Comparison of ENCODE assay signal across 2 cellular contexts in the genomic region with DNA sequence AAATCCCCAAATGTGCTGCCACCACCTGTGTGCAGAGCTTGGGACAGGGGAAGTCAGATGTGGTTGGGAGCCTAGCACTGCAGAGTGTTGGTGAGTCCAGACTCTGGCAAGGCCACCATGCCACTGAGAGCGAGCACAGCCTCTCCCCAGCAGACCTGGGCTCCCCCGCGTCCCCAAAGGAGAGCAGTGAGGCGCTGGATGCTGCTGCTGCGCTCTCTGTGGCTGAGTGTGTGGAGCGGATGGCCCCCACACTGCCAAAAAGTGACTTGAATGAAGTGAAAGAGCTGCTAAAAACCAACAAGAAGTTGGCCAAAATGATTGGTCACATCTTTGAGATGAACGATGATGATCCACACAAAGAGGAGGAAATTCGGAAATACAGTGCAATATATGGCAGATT.
TF ChIP-seq lines count a peak whose summit lies in the region.

No MANE protein-coding gene starts in this region.

TF ChIP-seq in GM23338, 12 proteins besides CTCF, POLR2A, EP300 and RAD21 (continues in another document):
- TF ChIP-seq POLR2AphosphoS5 (IDR thresholded peaks at IDR 0.05; ENCODE audit: low read depth): no peak
- no peak for TF ChIP-seq EZH2phosphoT487 (IDR thresholded peaks at IDR 0.05; ENCODE audit: unreplicated experiment)
- no peak for TF ChIP-seq ZNF114 (CRISPR knock-in tag; IDR thresholded peaks at IDR 0.05)
- no peak for TF ChIP-seq CREB1 (CRISPR knock-in tag; IDR thresholded peaks at IDR 0.05; ENCODE audit: low read depth)
- TF ChIP-seq EZH2 (IDR thresholded peaks at IDR 0.05; ENCODE audit: low read depth, unreplicated experiment): no peak
- TF ChIP-seq, protein P1, sequence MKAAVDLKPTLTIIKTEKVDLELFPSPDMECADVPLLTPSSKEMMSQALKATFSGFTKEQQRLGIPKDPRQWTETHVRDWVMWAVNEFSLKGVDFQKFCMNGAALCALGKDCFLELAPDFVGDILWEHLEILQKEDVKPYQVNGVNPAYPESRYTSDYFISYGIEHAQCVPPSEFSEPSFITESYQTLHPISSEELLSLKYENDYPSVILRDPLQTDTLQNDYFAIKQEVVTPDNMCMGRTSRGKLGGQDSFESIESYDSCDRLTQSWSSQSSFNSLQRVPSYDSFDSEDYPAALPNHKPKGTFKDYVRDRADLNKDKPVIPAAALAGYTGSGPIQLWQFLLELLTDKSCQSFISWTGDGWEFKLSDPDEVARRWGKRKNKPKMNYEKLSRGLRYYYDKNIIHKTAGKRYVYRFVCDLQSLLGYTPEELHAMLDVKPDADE (IDR thresholded peaks at IDR 0.05): no peak
- TF ChIP-seq, protein P2, sequence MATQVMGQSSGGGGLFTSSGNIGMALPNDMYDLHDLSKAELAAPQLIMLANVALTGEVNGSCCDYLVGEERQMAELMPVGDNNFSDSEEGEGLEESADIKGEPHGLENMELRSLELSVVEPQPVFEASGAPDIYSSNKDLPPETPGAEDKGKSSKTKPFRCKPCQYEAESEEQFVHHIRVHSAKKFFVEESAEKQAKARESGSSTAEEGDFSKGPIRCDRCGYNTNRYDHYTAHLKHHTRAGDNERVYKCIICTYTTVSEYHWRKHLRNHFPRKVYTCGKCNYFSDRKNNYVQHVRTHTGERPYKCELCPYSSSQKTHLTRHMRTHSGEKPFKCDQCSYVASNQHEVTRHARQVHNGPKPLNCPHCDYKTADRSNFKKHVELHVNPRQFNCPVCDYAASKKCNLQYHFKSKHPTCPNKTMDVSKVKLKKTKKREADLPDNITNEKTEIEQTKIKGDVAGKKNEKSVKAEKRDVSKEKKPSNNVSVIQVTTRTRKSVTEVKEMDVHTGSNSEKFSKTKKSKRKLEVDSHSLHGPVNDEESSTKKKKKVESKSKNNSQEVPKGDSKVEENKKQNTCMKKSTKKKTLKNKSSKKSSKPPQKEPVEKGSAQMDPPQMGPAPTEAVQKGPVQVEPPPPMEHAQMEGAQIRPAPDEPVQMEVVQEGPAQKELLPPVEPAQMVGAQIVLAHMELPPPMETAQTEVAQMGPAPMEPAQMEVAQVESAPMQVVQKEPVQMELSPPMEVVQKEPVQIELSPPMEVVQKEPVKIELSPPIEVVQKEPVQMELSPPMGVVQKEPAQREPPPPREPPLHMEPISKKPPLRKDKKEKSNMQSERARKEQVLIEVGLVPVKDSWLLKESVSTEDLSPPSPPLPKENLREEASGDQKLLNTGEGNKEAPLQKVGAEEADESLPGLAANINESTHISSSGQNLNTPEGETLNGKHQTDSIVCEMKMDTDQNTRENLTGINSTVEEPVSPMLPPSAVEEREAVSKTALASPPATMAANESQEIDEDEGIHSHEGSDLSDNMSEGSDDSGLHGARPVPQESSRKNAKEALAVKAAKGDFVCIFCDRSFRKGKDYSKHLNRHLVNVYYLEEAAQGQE (IDR thresholded peaks at IDR 0.05; ENCODE audit: unreplicated experiment): no peak
- TF ChIP-seq NANOG (IDR thresholded peaks at IDR 0.05; ENCODE audit: borderline replicate concordance): no peak
- no peak for TF ChIP-seq STAT1 (IDR thresholded peaks at IDR 0.05; ENCODE audit: unreplicated experiment)
- no peak for TF ChIP-seq JUNB (IDR thresholded peaks at IDR 0.05; ENCODE audit: unreplicated experiment)
- no peak for TF ChIP-seq ZNF331 (CRISPR knock-in tag; IDR thresholded peaks at IDR 0.05; ENCODE audit: low read depth)

TF ChIP-seq in K562, 482 proteins besides CTCF, POLR2A, EP300 and RAD21:
- TF ChIP-seq, protein P3, sequence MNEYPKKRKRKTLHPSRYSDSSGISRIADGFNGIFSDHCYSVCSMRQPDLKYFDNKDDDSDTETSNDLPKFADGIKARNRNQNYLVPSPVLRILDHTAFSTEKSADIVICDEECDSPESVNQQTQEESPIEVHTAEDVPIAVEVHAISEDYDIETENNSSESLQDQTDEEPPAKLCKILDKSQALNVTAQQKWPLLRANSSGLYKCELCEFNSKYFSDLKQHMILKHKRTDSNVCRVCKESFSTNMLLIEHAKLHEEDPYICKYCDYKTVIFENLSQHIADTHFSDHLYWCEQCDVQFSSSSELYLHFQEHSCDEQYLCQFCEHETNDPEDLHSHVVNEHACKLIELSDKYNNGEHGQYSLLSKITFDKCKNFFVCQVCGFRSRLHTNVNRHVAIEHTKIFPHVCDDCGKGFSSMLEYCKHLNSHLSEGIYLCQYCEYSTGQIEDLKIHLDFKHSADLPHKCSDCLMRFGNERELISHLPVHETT (CRISPR knock-in tag; conservative IDR thresholded peaks at IDR 0.05 in 1 of 2, IDR thresholded peaks at IDR 0.05 in 1 of 2): no peak
- TF ChIP-seq CBX1 (IDR thresholded peaks at IDR 0.05; ENCODE audit: low read depth): no peak
- TF ChIP-seq CBFB (CRISPR knock-in tag; IDR thresholded peaks at IDR 0.05): no peak
- TF ChIP-seq ZNF175 (CRISPR knock-in tag; IDR thresholded peaks at IDR 0.05; ENCODE audit: low read depth): no peak
- no peak for TF ChIP-seq KDM4B (IDR thresholded peaks at IDR 0.05; ENCODE audit: borderline replicate concordance in 2 of 2, low read depth in 1 of 2)
- no peak for TF ChIP-seq MEF2D (tag; conservative IDR thresholded peaks at IDR 0.05; ENCODE audit: low read depth)
- TF ChIP-seq DMBX1 (CRISPR knock-in tag; IDR thresholded peaks at IDR 0.05; ENCODE audit: borderline replicate concordance): no peak
- no peak for TF ChIP-seq KHSRP (IDR thresholded peaks at IDR 0.05)
- no peak for TF ChIP-seq CHD1 (IDR thresholded peaks at IDR 0.05; ENCODE audit: low read length)
- TF ChIP-seq PHB2 (IDR thresholded peaks at IDR 0.05; ENCODE audit: low read depth): no peak
- TF ChIP-seq MECOM (CRISPR knock-in tag; IDR thresholded peaks at IDR 0.05): no peak
- TF ChIP-seq, protein P4, sequence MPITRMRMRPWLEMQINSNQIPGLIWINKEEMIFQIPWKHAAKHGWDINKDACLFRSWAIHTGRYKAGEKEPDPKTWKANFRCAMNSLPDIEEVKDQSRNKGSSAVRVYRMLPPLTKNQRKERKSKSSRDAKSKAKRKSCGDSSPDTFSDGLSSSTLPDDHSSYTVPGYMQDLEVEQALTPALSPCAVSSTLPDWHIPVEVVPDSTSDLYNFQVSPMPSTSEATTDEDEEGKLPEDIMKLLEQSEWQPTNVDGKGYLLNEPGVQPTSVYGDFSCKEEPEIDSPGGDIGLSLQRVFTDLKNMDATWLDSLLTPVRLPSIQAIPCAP (CRISPR knock-in tag; IDR thresholded peaks at IDR 0.05; ENCODE audit: borderline replicate concordance): no peak
- TF ChIP-seq MCM2 (IDR thresholded peaks at IDR 0.05; ENCODE audit: low read depth): no peak
- no peak for TF ChIP-seq FOXA3 (CRISPR knock-in tag; conservative IDR thresholded peaks at IDR 0.05 in 1 of 2, IDR thresholded peaks at IDR 0.05 in 1 of 2)
- no peak for TF ChIP-seq FOS (IDR thresholded peaks at IDR 0.05; ENCODE audit: extremely low read depth, insufficient read length)
- no peak for TF ChIP-seq GTF2F1 (IDR thresholded peaks at IDR 0.05; ENCODE audit: low read depth, low read length)
- no peak for TF ChIP-seq NFE2L1 (tag; IDR thresholded peaks at IDR 0.05; ENCODE audit: borderline replicate concordance, low read depth)
- no peak for TF ChIP-seq RBM25 (IDR thresholded peaks at IDR 0.05; ENCODE audit: low read depth, low read length, severe bottlenecking)
TF ChIP-seq in K562: peak in this region for 0.
